In the genomic region with DNA sequence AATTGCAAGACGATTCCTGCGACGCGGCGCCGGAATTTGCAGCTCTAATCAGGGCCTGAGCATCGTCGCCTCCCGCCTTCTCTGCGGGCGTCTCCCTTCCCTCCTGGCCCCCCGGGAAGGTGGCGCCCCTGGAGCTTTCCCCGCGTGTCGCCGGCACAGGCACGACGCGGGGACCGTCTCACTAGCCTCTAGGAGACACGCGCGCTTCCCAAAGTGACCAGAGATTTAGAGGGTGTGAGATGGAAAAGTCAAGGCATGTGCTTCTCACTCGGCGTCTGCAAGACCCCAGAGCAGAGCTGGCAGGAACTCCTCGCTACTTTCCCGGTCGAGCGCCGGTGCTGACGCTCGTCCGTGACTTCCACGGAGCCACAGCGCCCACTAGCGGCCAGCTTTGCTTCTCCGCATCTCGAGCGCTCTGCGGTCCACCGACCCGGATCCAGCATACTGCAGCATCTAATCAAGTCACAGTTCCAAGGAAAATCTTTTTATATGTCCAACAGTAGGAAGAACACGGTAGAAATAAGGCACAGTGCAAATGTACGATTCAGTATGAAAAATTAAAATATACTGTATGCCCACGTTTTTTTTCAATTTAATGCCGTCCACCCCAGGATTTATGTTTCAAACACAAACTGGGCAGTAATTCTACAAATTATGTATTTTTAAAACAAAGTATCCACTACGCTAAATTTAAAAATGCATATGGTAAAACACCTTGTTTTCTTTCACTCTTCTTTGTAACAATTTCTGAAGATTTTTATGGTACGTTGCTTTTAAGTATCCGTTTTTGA, we compare ENCODE assay signal across 8 cellular contexts. TPM values are rescaled to one million over a fixed set of nuclear protein-coding genes. Genes with fewer than 3 reads are reported as not detected.
DNase-seq lines count a peak whose midpoint lies in the region; ATAC-seq and TF ChIP-seq lines count a peak whose summit lies in the region.

No MANE protein-coding gene starts in this region.

- no peaks in the 10 kb centered on the region for H3K9me3 ChIP-seq in right lobe of liver

- no peak for TF ChIP-seq POLR2A in right lobe of liver (IDR thresholded peaks at IDR 0.05)

- H3K36me3 ChIP-seq in right lobe of liver: no peaks in the 10 kb centered on the region

- intact Hi-C loops in right lobe of liver (cut with DNase I): no loop called here

- peak overlapping the region in 2 of 3 donors; percentile 41 to 42 for H3K27ac ChIP-seq in right lobe of liver

- peak overlapping the region; percentile 61 to 68 (median 61) for H3K4me3 ChIP-seq in right lobe of liver

- H3K27me3 ChIP-seq in right lobe of liver: peaks cover 0 to 8% of the 10 kb centered on the region in 2 donors

- WGBS in right lobe of liver (ENCODE audit: insufficient coverage, low coverage, low lambda C conversion rate, missing lambda C conversion rate): 10% methylated on average over 15 of the region's 50 CpGs

- TF ChIP-seq CTCF in AG09319 (IDR thresholded peaks at IDR 0.05; ENCODE audit: low read depth, low read length) (peak; percentile 100), right lobe of liver (IDR thresholded peaks at IDR 0.05) (peak; percentile 84 to 99 (median 97))

- peak; percentile 50 for ATAC-seq in GM18907 (IDR thresholded peaks at IDR 0.05; ENCODE audit: unreplicated experiment)
- peak; percentile 39 for ATAC-seq in HG03196 (IDR thresholded peaks at IDR 0.05; ENCODE audit: unreplicated experiment)
- peak; percentile 71 to 78 (median 77) for ATAC-seq in right lobe of liver

- peak; percentile 35 for DNase-seq in AG09319 (ENCODE audit: extremely low read depth, low read depth)
- DNase-seq in NCI-H510A (lab: John Stamatoyannopoulos, UW): peak; percentile 82
- DNase-seq in activated CD4-positive, alpha-beta T cell treated with anti-CD3 and anti-CD28 coated beads, Interleukin-2, amount 50 U/mL, for 24 hours (ENCODE audit: low read depth in 1 of 2, low spot score in 1 of 2): peak; percentile 82 to 84
- DNase-seq in dermis blood vessel endothelial cell: peak; percentile 96
- DNase-seq in right lobe of liver: peak; percentile 90 to 94 (median 92)
- DNase-seq in stimulated activated CD4-positive, alpha-beta T cell treated with anti-CD3 and anti-CD28 coated beads, Interleukin-4, amount 100 ng/mL, for 24 hours: peak; percentile 89

- H3K4me1 ChIP-seq in right lobe of liver: peaks cover 0 to 21% (median 4%) of the 10 kb centered on the region in 4 donors

RNA-seq across cellular contexts. Expression of a gene that starts 1.0 kb away (rescaled TPM):
- total RNA-seq in dermis blood vessel endothelial cell: 60.1 and 121 TPM in 2 replicates
- 1 to 10 TPM; 2.3 to 9.8 (median 3.9) TPM for total RNA-seq in right lobe of liver

RNA-seq across cellular contexts. Expression of a gene that starts 31.5 kb away (rescaled TPM):
- total RNA-seq in dermis blood vessel endothelial cell (51.0 and 71.6 TPM in 2 replicates), right lobe of liver (10 to 100 TPM; 19.9 to 35.6 (median 32.0) TPM)

Comparison
In these comparisons a context has a peak if more than half of its experiments do, and no peak if none do; other contexts are left out.
1. Peak in every context shown above with its lines: DNase-seq, ATAC-seq, H3K4me3 ChIP-seq and H3K27ac ChIP-seq.
2. DNase-seq: peak in every context shown above with its lines; median percentile 96 in dermis blood vessel endothelial cell; 92 in right lobe of liver; 89 in stimulated activated CD4-positive, alpha-beta T cell treated with anti-CD3 and anti-CD28 coated beads, Interleukin-4, amount 100 ng/mL, for 24 hours; 83 in activated CD4-positive, alpha-beta T cell treated with anti-CD3 and anti-CD28 coated beads, Interleukin-2, amount 50 U/mL, for 24 hours; 82 in NCI-H510A; 35 in AG09319.